Comparison of ENCODE assay signal across 1 cellular context in the genomic region with DNA sequence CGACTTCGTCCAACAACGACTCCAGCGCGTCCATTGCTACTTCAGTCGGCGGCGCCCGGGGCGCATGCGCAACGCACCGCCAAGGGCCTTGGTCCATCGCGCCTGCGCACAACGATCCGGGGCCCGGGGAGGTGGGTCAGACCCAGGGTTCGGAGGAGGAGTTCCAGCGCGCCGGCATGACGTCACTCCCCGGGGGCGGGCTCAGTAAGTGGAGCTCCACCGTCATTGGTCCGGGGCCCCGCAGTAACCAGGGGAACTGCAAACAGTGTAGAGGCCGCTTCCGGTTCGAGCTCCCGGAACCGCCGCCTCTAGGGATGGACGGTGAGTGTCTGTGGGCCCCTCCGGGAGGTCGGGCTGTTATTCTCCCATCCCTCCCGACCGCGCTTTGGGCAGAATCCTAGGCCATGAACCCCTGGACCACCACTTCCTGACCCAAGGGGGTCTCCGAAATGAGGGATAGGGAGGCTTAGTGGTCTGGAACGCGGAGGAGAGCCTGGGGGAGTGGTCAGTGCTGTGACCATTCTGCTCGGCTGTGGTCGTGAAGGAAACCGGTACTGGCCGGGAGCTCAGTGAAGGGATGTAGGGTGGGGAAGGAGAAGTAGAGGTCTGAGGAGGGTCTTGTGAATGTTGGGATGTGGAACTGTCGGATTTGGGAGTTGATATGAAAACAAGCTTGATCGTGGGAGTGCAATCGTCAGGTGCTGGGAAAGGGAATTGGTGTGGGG.
TF ChIP-seq lines count a peak whose summit lies in the region.

A gene with protein sequence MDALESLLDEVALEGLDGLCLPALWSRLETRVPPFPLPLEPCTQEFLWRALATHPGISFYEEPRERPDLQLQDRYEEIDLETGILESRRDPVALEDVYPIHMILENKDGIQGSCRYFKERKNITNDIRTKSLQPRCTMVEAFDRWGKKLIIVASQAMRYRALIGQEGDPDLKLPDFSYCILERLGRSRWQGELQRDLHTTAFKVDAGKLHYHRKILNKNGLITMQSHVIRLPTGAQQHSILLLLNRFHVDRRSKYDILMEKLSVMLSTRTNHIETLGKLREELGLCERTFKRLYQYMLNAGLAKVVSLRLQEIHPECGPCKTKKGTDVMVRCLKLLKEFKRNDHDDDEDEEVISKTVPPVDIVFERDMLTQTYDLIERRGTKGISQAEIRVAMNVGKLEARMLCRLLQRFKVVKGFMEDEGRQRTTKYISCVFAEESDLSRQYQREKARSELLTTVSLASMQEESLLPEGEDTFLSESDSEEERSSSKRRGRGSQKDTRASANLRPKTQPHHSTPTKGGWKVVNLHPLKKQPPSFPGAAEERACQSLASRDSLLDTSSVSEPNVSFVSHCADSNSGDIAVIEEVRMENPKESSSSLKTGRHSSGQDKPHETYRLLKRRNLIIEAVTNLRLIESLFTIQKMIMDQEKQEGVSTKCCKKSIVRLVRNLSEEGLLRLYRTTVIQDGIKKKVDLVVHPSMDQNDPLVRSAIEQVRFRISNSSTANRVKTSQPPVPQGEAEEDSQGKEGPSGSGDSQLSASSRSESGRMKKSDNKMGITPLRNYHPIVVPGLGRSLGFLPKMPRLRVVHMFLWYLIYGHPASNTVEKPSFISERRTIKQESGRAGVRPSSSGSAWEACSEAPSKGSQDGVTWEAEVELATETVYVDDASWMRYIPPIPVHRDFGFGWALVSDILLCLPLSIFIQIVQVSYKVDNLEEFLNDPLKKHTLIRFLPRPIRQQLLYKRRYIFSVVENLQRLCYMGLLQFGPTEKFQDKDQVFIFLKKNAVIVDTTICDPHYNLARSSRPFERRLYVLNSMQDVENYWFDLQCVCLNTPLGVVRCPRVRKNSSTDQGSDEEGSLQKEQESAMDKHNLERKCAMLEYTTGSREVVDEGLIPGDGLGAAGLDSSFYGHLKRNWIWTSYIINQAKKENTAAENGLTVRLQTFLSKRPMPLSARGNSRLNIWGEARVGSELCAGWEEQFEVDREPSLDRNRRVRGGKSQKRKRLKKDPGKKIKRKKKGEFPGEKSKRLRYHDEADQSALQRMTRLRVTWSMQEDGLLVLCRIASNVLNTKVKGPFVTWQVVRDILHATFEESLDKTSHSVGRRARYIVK (N-terminal part only) (minus strand): TSS at position 57 of the 725 bp plus-strand sequence. CDS start 23 bp downstream, at position 34.
Gene KATNIP, plus strand, starts transcription at position 288 of the 725 bp plus-strand sequence. Its CDS starts 27 bp downstream, at position 315.

TF ChIP-seq in HepG2, 621 proteins besides CTCF, POLR2A, EP300 and RAD21 (continued from another document and continues in another):
- TF ChIP-seq, protein P1, sequence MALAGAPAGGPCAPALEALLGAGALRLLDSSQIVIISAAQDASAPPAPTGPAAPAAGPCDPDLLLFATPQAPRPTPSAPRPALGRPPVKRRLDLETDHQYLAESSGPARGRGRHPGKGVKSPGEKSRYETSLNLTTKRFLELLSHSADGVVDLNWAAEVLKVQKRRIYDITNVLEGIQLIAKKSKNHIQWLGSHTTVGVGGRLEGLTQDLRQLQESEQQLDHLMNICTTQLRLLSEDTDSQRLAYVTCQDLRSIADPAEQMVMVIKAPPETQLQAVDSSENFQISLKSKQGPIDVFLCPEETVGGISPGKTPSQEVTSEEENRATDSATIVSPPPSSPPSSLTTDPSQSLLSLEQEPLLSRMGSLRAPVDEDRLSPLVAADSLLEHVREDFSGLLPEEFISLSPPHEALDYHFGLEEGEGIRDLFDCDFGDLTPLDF (CRISPR knock-in tag; IDR thresholded peaks at IDR 0.05): peak; percentile 37; the same call in 1 of the 2 replicates
- no peak for TF ChIP-seq TBX3 (IDR thresholded peaks at IDR 0.05; ENCODE audit: borderline replicate concordance)
- 0 out of 2 replicates have a peak, but pooled peaks have one; percentile 36 for TF ChIP-seq ZNF205 (CRISPR knock-in tag; IDR thresholded peaks at IDR 0.05)
- no peak for TF ChIP-seq CENPBD1 (CRISPR knock-in tag; IDR thresholded peaks at IDR 0.05; ENCODE audit: borderline replicate concordance, low read depth)
- no peak for TF ChIP-seq GTF3A (CRISPR knock-in tag; conservative IDR thresholded peaks at IDR 0.05)
- no peak for TF ChIP-seq KDM3A (CRISPR knock-in tag; IDR thresholded peaks at IDR 0.05; ENCODE audit: low read depth)
- TF ChIP-seq THAP8 (CRISPR knock-in tag; IDR thresholded peaks at IDR 0.05; ENCODE audit: borderline replicate concordance): no peak
- no peak for TF ChIP-seq ZNF879 (CRISPR knock-in tag; IDR thresholded peaks at IDR 0.05)
- peak; percentile 92; the same call in 1 of the 2 replicates for TF ChIP-seq ISX (CRISPR knock-in tag; conservative IDR thresholded peaks at IDR 0.05)
- TF ChIP-seq FOXA3 (CRISPR knock-in tag; IDR thresholded peaks at IDR 0.05): no peak; the same call in none of the 2 replicates
- 0 out of 2 replicates have a peak, but pooled peaks have one; percentile 17 for TF ChIP-seq KLF6 (CRISPR knock-in tag; IDR thresholded peaks at IDR 0.05)
- no peak; the same call in none of the 2 replicates for TF ChIP-seq ZNF225 (CRISPR knock-in tag; IDR thresholded peaks at IDR 0.05)
- TF ChIP-seq, protein P2, sequence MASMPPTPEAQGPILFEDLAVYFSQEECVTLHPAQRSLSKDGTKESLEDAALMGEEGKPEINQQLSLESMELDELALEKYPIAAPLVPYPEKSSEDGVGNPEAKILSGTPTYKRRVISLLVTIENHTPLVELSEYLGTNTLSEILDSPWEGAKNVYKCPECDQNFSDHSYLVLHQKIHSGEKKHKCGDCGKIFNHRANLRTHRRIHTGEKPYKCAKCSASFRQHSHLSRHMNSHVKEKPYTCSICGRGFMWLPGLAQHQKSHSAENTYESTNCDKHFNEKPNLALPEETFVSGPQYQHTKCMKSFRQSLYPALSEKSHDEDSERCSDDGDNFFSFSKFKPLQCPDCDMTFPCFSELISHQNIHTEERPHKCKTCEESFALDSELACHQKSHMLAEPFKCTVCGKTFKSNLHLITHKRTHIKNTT (CRISPR knock-in tag; IDR thresholded peaks at IDR 0.05): no peak
- TF ChIP-seq TRAFD1 (CRISPR knock-in tag; IDR thresholded peaks at IDR 0.05; ENCODE audit: borderline replicate concordance): no peak
- peak; percentile 79; the same call in 1 of the 2 replicates for TF ChIP-seq TARDBP (CRISPR knock-in tag; IDR thresholded peaks at IDR 0.05)
- no peak for TF ChIP-seq BCLAF1 (IDR thresholded peaks at IDR 0.05)
- no peak; the same call in 1 of the 2 replicates for TF ChIP-seq TSC22D2 (CRISPR knock-in tag; IDR thresholded peaks at IDR 0.05; ENCODE audit: borderline replicate concordance)
- no peak for TF ChIP-seq ZNF775 (CRISPR knock-in tag; IDR thresholded peaks at IDR 0.05; ENCODE audit: borderline replicate concordance)
- TF ChIP-seq PAF1 (CRISPR knock-in tag; IDR thresholded peaks at IDR 0.05): no peak
- TF ChIP-seq ZBTB7A (CRISPR knock-in tag; IDR thresholded peaks at IDR 0.05): peak; percentile 4; the same call in 1 of the 2 replicates
- TF ChIP-seq JUND (CRISPR knock-in tag; IDR thresholded peaks at IDR 0.05): peak; percentile 78
- no peak for TF ChIP-seq ZFP62 (CRISPR knock-in tag; IDR thresholded peaks at IDR 0.05)
- TF ChIP-seq, protein P3, sequence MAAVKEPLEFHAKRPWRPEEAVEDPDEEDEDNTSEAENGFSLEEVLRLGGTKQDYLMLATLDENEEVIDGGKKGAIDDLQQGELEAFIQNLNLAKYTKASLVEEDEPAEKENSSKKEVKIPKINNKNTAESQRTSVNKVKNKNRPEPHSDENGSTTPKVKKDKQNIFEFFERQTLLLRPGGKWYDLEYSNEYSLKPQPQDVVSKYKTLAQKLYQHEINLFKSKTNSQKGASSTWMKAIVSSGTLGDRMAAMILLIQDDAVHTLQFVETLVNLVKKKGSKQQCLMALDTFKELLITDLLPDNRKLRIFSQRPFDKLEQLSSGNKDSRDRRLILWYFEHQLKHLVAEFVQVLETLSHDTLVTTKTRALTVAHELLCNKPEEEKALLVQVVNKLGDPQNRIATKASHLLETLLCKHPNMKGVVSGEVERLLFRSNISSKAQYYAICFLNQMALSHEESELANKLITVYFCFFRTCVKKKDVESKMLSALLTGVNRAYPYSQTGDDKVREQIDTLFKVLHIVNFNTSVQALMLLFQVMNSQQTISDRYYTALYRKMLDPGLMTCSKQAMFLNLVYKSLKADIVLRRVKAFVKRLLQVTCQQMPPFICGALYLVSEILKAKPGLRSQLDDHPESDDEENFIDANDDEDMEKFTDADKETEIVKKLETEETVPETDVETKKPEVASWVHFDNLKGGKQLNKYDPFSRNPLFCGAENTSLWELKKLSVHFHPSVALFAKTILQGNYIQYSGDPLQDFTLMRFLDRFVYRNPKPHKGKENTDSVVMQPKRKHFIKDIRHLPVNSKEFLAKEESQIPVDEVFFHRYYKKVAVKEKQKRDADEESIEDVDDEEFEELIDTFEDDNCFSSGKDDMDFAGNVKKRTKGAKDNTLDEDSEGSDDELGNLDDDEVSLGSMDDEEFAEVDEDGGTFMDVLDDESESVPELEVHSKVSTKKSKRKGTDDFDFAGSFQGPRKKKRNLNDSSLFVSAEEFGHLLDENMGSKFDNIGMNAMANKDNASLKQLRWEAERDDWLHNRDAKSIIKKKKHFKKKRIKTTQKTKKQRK (IDR thresholded peaks at IDR 0.05; ENCODE audit: low read length): no peak
- TF ChIP-seq ZSCAN29 (CRISPR knock-in tag; conservative IDR thresholded peaks at IDR 0.05): peak; percentile 79; the same call in 1 of the 2 replicates
- TF ChIP-seq, protein P4, sequence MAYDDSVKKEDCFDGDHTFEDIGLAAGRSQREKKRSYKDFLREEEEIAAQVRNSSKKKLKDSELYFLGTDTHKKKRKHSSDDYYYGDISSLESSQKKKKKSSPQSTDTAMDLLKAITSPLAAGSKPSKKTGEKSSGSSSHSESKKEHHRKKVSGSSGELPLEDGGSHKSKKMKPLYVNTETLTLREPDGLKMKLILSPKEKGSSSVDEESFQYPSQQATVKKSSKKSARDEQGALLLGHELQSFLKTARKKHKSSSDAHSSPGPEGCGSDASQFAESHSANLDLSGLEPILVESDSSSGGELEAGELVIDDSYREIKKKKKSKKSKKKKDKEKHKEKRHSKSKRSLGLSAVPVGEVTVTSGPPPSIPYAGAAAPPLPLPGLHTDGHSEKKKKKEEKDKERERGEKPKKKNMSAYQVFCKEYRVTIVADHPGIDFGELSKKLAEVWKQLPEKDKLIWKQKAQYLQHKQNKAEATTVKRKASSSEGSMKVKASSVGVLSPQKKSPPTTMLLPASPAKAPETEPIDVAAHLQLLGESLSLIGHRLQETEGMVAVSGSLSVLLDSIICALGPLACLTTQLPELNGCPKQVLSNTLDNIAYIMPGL (CRISPR knock-in tag; IDR thresholded peaks at IDR 0.05; ENCODE audit: borderline replicate concordance in 1 of 2, low read depth in 1 of 2): peak; percentile 43 to 50; a peak in 1 of 4 replicates
- TF ChIP-seq ZNF691 (CRISPR knock-in tag; IDR thresholded peaks at IDR 0.05; ENCODE audit: borderline replicate concordance, low read depth): 0 out of 2 replicates have a peak, but pooled peaks have one; percentile 4
- no peak for TF ChIP-seq GMEB2 (CRISPR knock-in tag; IDR thresholded peaks at IDR 0.05; ENCODE audit: low read depth)
